In the genomic region with DNA sequence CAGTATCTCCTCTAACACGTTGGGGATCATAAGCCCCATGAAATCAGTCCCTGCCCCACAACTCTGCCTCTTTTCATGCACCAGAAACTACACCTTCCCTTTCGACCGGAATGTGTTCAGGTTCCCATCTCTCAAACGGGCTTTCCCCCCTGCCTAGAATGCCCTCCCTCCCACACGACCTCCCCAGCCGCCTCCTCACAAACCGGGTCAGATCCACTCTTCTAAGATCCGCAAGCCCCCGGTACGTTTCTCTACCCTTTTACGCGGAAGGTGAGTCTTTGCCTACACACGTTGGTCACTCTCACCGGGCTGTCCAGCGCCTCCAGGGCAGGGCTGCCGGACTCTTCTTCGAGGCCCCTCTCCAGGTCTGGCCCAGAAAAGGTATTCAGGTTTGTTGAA, we compare ENCODE assay signal across 8 cellular contexts. TPM values are rescaled to one million over a fixed set of nuclear protein-coding genes. Genes with fewer than 3 reads are reported as not detected.
DNase-seq lines count a peak whose midpoint lies in the region; ATAC-seq and TF ChIP-seq lines count a peak whose summit lies in the region.

No MANE protein-coding gene starts in this region.

- in situ Hi-C loops in KBM-7 (cut with MboI; ENCODE audit: low pct_unique_long_range_greater_than_20kb, low sequenced_read_pairs) = no loop called here

- H3K4me1 Mint-ChIP-seq in stimulated activated effector memory CD8-positive, alpha-beta T cell treated with anti-CD3 and anti-CD28 coated beads, Interleukin-12 subunit alpha, Interleukin-12 subunit beta, amount 100 ng/mL, for 72 hours = peaks cover 38% of the 10 kb centered on the region

- TF ChIP-seq CTCF in kidney epithelial cell (IDR thresholded peaks at IDR 0.05; ENCODE audit: insufficient read depth, low read length, poor library complexity, severe bottlenecking) = no peak

- H3K36me3 Mint-ChIP-seq in stimulated activated effector memory CD8-positive, alpha-beta T cell treated with anti-CD3 and anti-CD28 coated beads, Interleukin-12 subunit alpha, Interleukin-12 subunit beta, amount 100 ng/mL, for 72 hours = peaks cover 52% of the 10 kb centered on the region

- peak overlapping the region; percentile 95 for H3K4me3 ChIP-seq in adipocyte (ENCODE audit: low read length)
- peak overlapping the region; percentile 90 for H3K4me3 ChIP-seq in kidney epithelial cell (ENCODE audit: low read depth, low read length)

- H3K9me3 ChIP-seq in adipocyte (ENCODE audit: control insufficient read depth, low read length) = no peaks in the 10 kb centered on the region

- H3K27ac Mint-ChIP-seq in stimulated activated effector memory CD8-positive, alpha-beta T cell treated with anti-CD3 and anti-CD28 coated beads, Interleukin-12 subunit alpha, Interleukin-12 subunit beta, amount 100 ng/mL, for 72 hours = peak overlapping the region; percentile 84

- H3K27me3 ChIP-seq in adipocyte (replicated peaks; ENCODE audit: control insufficient read depth, insufficient read depth, low read length) (no peaks in the 10 kb centered on the region), kidney epithelial cell (ENCODE audit: control insufficient read depth, insufficient read depth, low read length) (no peaks in the 10 kb centered on the region)

- H3K9me3 Mint-ChIP-seq in stimulated activated effector memory CD8-positive, alpha-beta T cell treated with anti-CD3 and anti-CD28 coated beads, Interleukin-12 subunit alpha, Interleukin-12 subunit beta, amount 100 ng/mL, for 72 hours = no peaks in the 10 kb centered on the region

- DNase-seq in KBM-7 = peak; percentile 33
- no peak for DNase-seq in adipocyte (ENCODE audit: low read depth)
- DNase-seq in kidney epithelial cell (ENCODE audit: low read depth) = no peak
- DNase-seq in stimulated activated effector memory CD8-positive, alpha-beta T cell treated with anti-CD3 and anti-CD28 coated beads, Interleukin-12 subunit alpha, Interleukin-12 subunit beta, amount 100 ng/mL, for 72 hours (ENCODE audit: low spot score in 2 of 2) = peak in 1 of 2 donors; percentile 70
- DNase-seq in AG20443 (ENCODE audit: low spot score) = no peak
- DNase-seq in DMS114 treated with DMSO at 0.1 percent for 48 hours (lab: John Stamatoyannopoulos, UW; ENCODE audit: unreplicated experiment) = no peak
- DNase-seq in central memory CD4-positive, alpha-beta T cell = no peak

- H3K4me1 ChIP-seq in adipocyte (ENCODE audit: control insufficient read depth, insufficient read depth, low read length) = peaks cover 17% of the 10 kb centered on the region

- H3K4me3 Mint-ChIP-seq in stimulated activated effector memory CD8-positive, alpha-beta T cell treated with anti-CD3 and anti-CD28 coated beads, Interleukin-12 subunit alpha, Interleukin-12 subunit beta, amount 100 ng/mL, for 72 hours = peak overlapping the region; percentile 84

- peaks cover 16% of the 10 kb centered on the region for H3K36me3 ChIP-seq in adipocyte (ENCODE audit: control insufficient read depth, insufficient read depth, low read length, severe bottlenecking)
- H3K36me3 ChIP-seq in kidney epithelial cell (ENCODE audit: control insufficient read depth, insufficient read depth, low read length) = no peaks in the 10 kb centered on the region

- peak overlapping the region; percentile 92 for H3K9ac ChIP-seq in adipocyte (ENCODE audit: low read length)

- ATAC-seq in GM21367 (IDR thresholded peaks at IDR 0.05; ENCODE audit: unreplicated experiment) = peak; percentile 11
- ATAC-seq in stimulated activated effector memory CD8-positive, alpha-beta T cell treated with anti-CD3 and anti-CD28 coated beads, Interleukin-12 subunit alpha, Interleukin-12 subunit beta, amount 100 ng/mL, for 72 hours = peak; percentile 34

RNA-seq across cellular contexts. Expression of a gene that starts 0.7 kb away (rescaled TPM):
- total RNA-seq in kidney epithelial cell = 16.4 and 17.2 TPM in 2 replicates

RNA-seq across cellular contexts. Expression of a gene that starts 17.9 kb away (rescaled TPM):
- total RNA-seq in kidney epithelial cell = 45.9 and 65.6 TPM in 2 replicates

RNA-seq across cellular contexts. Expression of a gene that starts 18.3 kb away (rescaled TPM):
- total RNA-seq in kidney epithelial cell = 23.7 and 25.1 TPM in 2 replicates

RNA-seq across cellular contexts. Expression of a gene that starts 29.1 kb away (rescaled TPM):
- 200 and 232 TPM in 2 replicates for total RNA-seq in kidney epithelial cell

RNA-seq across cellular contexts. Expression of a gene that starts 48.1 kb away (rescaled TPM):
- total RNA-seq in kidney epithelial cell = 63.4 and 71.4 TPM in 2 replicates
